In genomic region chr11:65134952-65135632, GRCh38 we compare ENCODE assay signal across 8 cellular contexts. TPM values are rescaled to one million over a fixed set of nuclear protein-coding genes. Genes with fewer than 3 reads are reported as not detected.
A peak's percentile ranks its signal among the peaks of the same experiment; 100 is the strongest.
DNase-seq lines count a peak whose midpoint lies in the region; ATAC-seq and TF ChIP-seq lines count a peak whose summit lies in the region.

No MANE protein-coding gene starts in this region.

- H3K27ac Mint-ChIP-seq in IgD-negative memory B cell = peak overlapping the region; percentile 99 to 100 (median 99)
- peak overlapping the region; percentile 99 for H3K27ac Mint-ChIP-seq in activated T-cell treated with anti-CD3 and anti-CD28 coated beads, Interleukin-2, amount 50 U/mL, for 24 hours

- no peaks in the 10 kb centered on the region for H3K9me3 Mint-ChIP-seq in IgD-negative memory B cell
- no peaks in the 10 kb centered on the region for H3K9me3 Mint-ChIP-seq in activated T-cell treated with anti-CD3 and anti-CD28 coated beads, Interleukin-2, amount 50 U/mL, for 24 hours

- no peaks in the 10 kb centered on the region for H3K9me3 ChIP-seq in mucosa of rectum (ENCODE audit: control insufficient read depth in 2 of 2, low read length in 2 of 2)

- peaks cover 24 to 28% of the 10 kb centered on the region in 2 donors for H3K36me3 ChIP-seq in mucosa of rectum (ENCODE audit: control insufficient read depth in 2 of 2, insufficient read depth in 2 of 2, low read length in 2 of 2)

- H3K4me1 ChIP-seq in mucosa of rectum (ENCODE audit: control insufficient read depth in 2 of 2, insufficient read depth in 2 of 2, low read length in 2 of 2) = peaks cover 30 to 38% of the 10 kb centered on the region in 2 donors

- DNase-seq in DMS114 treated with DMSO at 0.1 percent for 48 hours (lab: John Stamatoyannopoulos, UW; ENCODE audit: unreplicated experiment) (peak; percentile 98), OCI-M1 (lab: John Stamatoyannopoulos, UW) (peak; percentile 97), erythroblast (lab: John Stamatoyannopoulos, UW) (peak; percentile 96 to 97)
- DNase-seq in activated T-cell treated with anti-CD3 and anti-CD28 coated beads, Interleukin-2, amount 50 U/mL, for 24 hours = peak; percentile 83
- DNase-seq in stimulated activated CD8-positive, alpha-beta memory T cell treated with anti-CD3 and anti-CD28 coated beads, Interleukin-7, amount 100 ng/mL, for 4 hours (ENCODE audit: low read depth in 2 of 2) = peak; percentile 72 to 80

- ATAC-seq in GM21576 (IDR thresholded peaks at IDR 0.05; ENCODE audit: unreplicated experiment) = peak; percentile 52

- H3K9ac ChIP-seq in mucosa of rectum (ENCODE audit: low read depth in 1 of 2, low read length in 2 of 2) = peak overlapping the region; percentile 96 to 98

- peaks cover 14% of the 10 kb centered on the region for H3K36me3 Mint-ChIP-seq in IgD-negative memory B cell
- H3K36me3 Mint-ChIP-seq in activated T-cell treated with anti-CD3 and anti-CD28 coated beads, Interleukin-2, amount 50 U/mL, for 24 hours (ENCODE audit: low read depth) = peaks cover 54% of the 10 kb centered on the region

- H3K27ac ChIP-seq in mucosa of rectum (ENCODE audit: low read depth in 2 of 2, low read length in 2 of 2) = peak overlapping the region; percentile 97 to 100

- H3K4me1 Mint-ChIP-seq in IgD-negative memory B cell = peaks cover 32 to 37% (median 32%) of the 10 kb centered on the region in 3 donors
- H3K4me1 Mint-ChIP-seq in activated T-cell treated with anti-CD3 and anti-CD28 coated beads, Interleukin-2, amount 50 U/mL, for 24 hours (ENCODE audit: low read depth) = peaks cover 33% of the 10 kb centered on the region

- TF ChIP-seq POLR2A in erythroblast (IDR thresholded peaks at IDR 0.05; ENCODE audit: low read length) = peak; percentile 59

- peak overlapping the region; percentile 97 to 99 (median 98) for H3K4me3 Mint-ChIP-seq in IgD-negative memory B cell
- H3K4me3 Mint-ChIP-seq in activated T-cell treated with anti-CD3 and anti-CD28 coated beads, Interleukin-2, amount 50 U/mL, for 24 hours = peak overlapping the region; percentile 97

- no peaks in the 10 kb centered on the region for H3K27me3 ChIP-seq in mucosa of rectum (ENCODE audit: control insufficient read depth in 2 of 2, insufficient read depth in 2 of 2, low read length in 2 of 2)

- peak overlapping the region; percentile 81 to 92 for H3K4me3 ChIP-seq in mucosa of rectum (ENCODE audit: low read length in 2 of 2)

- no peaks in the 10 kb centered on the region for H3K27me3 Mint-ChIP-seq in IgD-negative memory B cell
- no peaks in the 10 kb centered on the region for H3K27me3 Mint-ChIP-seq in activated T-cell treated with anti-CD3 and anti-CD28 coated beads, Interleukin-2, amount 50 U/mL, for 24 hours

RNA-seq across cellular contexts. Expression of gene SYVN1, which starts 0.8 kb away (rescaled TPM):
- 61.2 TPM for polyA plus RNA-seq in IgD-negative memory B cell

RNA-seq across cellular contexts. Expression of gene MRPL49, which starts 13.0 kb away (rescaled TPM):
- polyA plus RNA-seq in IgD-negative memory B cell = 95.5 TPM

RNA-seq across cellular contexts. Expression of gene FAU, which starts 13.2 kb away (rescaled TPM):
- polyA plus RNA-seq in IgD-negative memory B cell = 1,422 TPM

RNA-seq across cellular contexts. Expression of gene ZNHIT2, which starts 17.6 kb away (rescaled TPM):
- 20.2 TPM for polyA plus RNA-seq in IgD-negative memory B cell

RNA-seq across cellular contexts. Expression of gene TM7SF2, which starts 23.4 kb away (rescaled TPM):
- polyA plus RNA-seq in IgD-negative memory B cell = 18.2 TPM

Comparison
In these comparisons a context has a peak if more than half of its experiments do, and no peak if none do; other contexts are left out.
1. Peak in every context shown above with its lines: DNase-seq, ATAC-seq, H3K4me3 ChIP-seq and H3K27ac ChIP-seq.